15 cellular contexts compared by ENCODE assay signal in the genomic region with DNA sequence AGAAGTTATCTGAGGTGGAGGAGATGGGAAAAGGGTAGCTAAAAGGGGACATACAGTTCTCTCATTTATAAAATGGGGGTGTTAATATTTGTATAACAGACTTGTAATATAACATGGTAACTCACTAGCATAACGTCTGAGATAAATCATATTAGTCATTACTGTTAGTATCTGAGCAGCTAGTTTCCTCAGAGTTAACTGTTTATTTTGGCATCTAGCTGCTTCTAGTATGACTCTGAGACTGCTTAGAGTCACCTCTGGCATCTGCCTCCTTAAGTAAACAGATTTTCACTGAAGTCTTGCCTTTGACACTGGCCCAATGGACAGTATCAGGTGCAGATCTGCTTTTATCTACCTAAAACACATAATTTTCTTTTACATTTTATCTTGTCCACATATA. TPM values are rescaled to one million over a fixed set of nuclear protein-coding genes. Genes with fewer than 3 reads are reported as not detected.
DNase-seq lines count a peak whose midpoint lies in the region; ATAC-seq and TF ChIP-seq lines count a peak whose summit lies in the region.
"Had no signal": no experiment of that assay in that cellular context is flagged by ENCODE, and none has a peak within 500 bp of the region (broad histone marks: within the 10 kb centered on the region; RNA-seq: fewer than 3 reads in every experiment).

No MANE protein-coding gene starts in this region.

- CTCF ChIA-PET in RWPE1 (lab: Yijun Ruan, JAX) = no interaction called here

- H3K27me3 ChIP-seq in GM23248 (replicated peaks; ENCODE audit: insufficient read depth) (no peaks in the 10 kb centered on the region), fibroblast of lung (ENCODE audit: control insufficient read depth, insufficient read depth, low read length) (no peaks in the 10 kb centered on the region)
- H3K27me3 ChIP-seq: right lobe of liver had no signal

- peaks cover 1% of the 10 kb centered on the region for H3K4me1 Mint-ChIP-seq in activated T-helper 17 cell treated with anti-CD3 and anti-CD28 coated beads, Interleukin-2, amount 50 U/mL, for 72 hours
- H3K4me1 Mint-ChIP-seq: activated naive CD8-positive, alpha-beta T cell treated with anti-CD3 and anti-CD28 coated beads, Interleukin-2, amount 10 ng/mL, durations not matched to agents 7 days and 5 days had no signal

- no peaks in the 10 kb centered on the region for H3K27me3 Mint-ChIP-seq in activated T-helper 17 cell treated with anti-CD3 and anti-CD28 coated beads, Interleukin-2, amount 50 U/mL, for 72 hours
- H3K27me3 Mint-ChIP-seq: activated naive CD8-positive, alpha-beta T cell treated with anti-CD3 and anti-CD28 coated beads, Interleukin-2, amount 10 ng/mL, durations not matched to agents 7 days and 5 days; effector memory CD8-positive, alpha-beta T cell had no signal

- DNase-seq in GM23248 = peak; percentile 74
- peak; percentile 10 for DNase-seq in RWPE1 (ENCODE audit: low spot score)
- DNase-seq in fibroblast of lung (ENCODE audit: low read depth in 2 of 2) = peak; percentile 85 to 89
- peak; percentile 48 for DNase-seq in skeletal muscle cell (ENCODE audit: low read depth)
- no peak for DNase-seq in DMS 273 treated with DMSO at 0.1 percent for 48 hours (lab: John Stamatoyannopoulos, UW)
- DNase-seq: activated CD8-positive, alpha-beta memory T cell treated with anti-CD3 and anti-CD28 coated beads, Interleukin-2, amount 50 U/mL, for 4 hours; activated naive CD8-positive, alpha-beta T cell treated with anti-CD3 and anti-CD28 coated beads, Interleukin-2, amount 10 ng/mL, durations not matched to agents 7 days and 5 days; effector memory CD8-positive, alpha-beta T cell; MM.1S; NCI-H446; right lobe of liver had no signal

- in situ Hi-C loops in GM23248 (cut with MboI) = no loop called here

- 0 to 3% methylated on average over 1 of the region's 1 CpG for WGBS in GM23248 (ENCODE audit: low coverage in 1 of 2, low lambda C conversion rate in 2 of 2, missing lambda C conversion rate in 2 of 2), 2 experiments

- H3K4me3 ChIP-seq in GM23248 (no peak overlapping the region), fibroblast of lung (replicated peaks in 1 of 4; ENCODE audit: control extremely low read depth in 1 of 4, insufficient read depth in 1 of 4, low read depth in 3 of 4, low read length in 4 of 4) (no peak overlapping the region), skeletal muscle cell (ENCODE audit: low read depth, low read length) (no peak overlapping the region)
- H3K4me3 ChIP-seq: right lobe of liver, thoracic aorta had no signal

- H2AFZ ChIP-seq in GM23248 (no peak overlapping the region), fibroblast of lung (ENCODE audit: low read length) (no peak overlapping the region)

- H4K20me1 ChIP-seq in GM23248 (ENCODE audit: insufficient read depth) (no peaks in the 10 kb centered on the region), fibroblast of lung (ENCODE audit: control insufficient read depth, extremely low read depth, insufficient read depth, low read length) (no peaks in the 10 kb centered on the region)

- H3K36me3 Mint-ChIP-seq in activated T-helper 17 cell treated with anti-CD3 and anti-CD28 coated beads, Interleukin-2, amount 50 U/mL, for 72 hours (ENCODE audit: low read depth) = peaks cover 80% of the 10 kb centered on the region

- H3K4me2 ChIP-seq in GM23248 (ENCODE audit: unreplicated experiment) = no peak overlapping the region
- H3K4me2 ChIP-seq in fibroblast of lung (ENCODE audit: extremely low read depth, insufficient read depth, low read length) = no peak overlapping the region

- H3K9ac ChIP-seq in GM23248 (no peak overlapping the region), fibroblast of lung (ENCODE audit: insufficient read depth, low read length) (no peak overlapping the region)

- no peak for ATAC-seq in HG03045 (IDR thresholded peaks at IDR 0.05; ENCODE audit: unreplicated experiment)
- no peak for ATAC-seq in activated T-helper 17 cell treated with anti-CD3 and anti-CD28 coated beads, Interleukin-2, amount 50 U/mL, for 72 hours (replicated peaks)
- ATAC-seq in HG02798 (IDR thresholded peaks at IDR 0.05; ENCODE audit: poor library complexity, unreplicated experiment) = no peak
- ATAC-seq: effector memory CD8-positive, alpha-beta T cell; right lobe of liver had no signal

- H3K4me3 Mint-ChIP-seq in activated T-helper 17 cell treated with anti-CD3 and anti-CD28 coated beads, Interleukin-2, amount 50 U/mL, for 72 hours = no peak overlapping the region
- H3K4me3 Mint-ChIP-seq: activated naive CD8-positive, alpha-beta T cell treated with anti-CD3 and anti-CD28 coated beads, Interleukin-2, amount 10 ng/mL, durations not matched to agents 7 days and 5 days; effector memory CD8-positive, alpha-beta T cell had no signal

- H3K9me3 ChIP-seq in GM23248 (ENCODE audit: low read depth) = no peaks in the 10 kb centered on the region
- H3K9me3 ChIP-seq in fibroblast of lung (ENCODE audit: control insufficient read depth, insufficient read depth, low read depth, low read length) = no peaks in the 10 kb centered on the region
- H3K9me3 ChIP-seq: right lobe of liver, thoracic aorta had no signal

- H3K36me3 ChIP-seq in GM23248 (ENCODE audit: low read depth) = peaks cover 45% of the 10 kb centered on the region
- no peaks in the 10 kb centered on the region for H3K36me3 ChIP-seq in fibroblast of lung (ENCODE audit: control insufficient read depth, insufficient read depth, low read length)

- POLR2A ChIA-PET in RWPE1 (lab: Yijun Ruan, JAX; ENCODE audit: low non-redundant PET) = no interaction called here

- TF ChIP-seq CTCF in RWPE1 (conservative IDR thresholded peaks at IDR 0.05; ENCODE audit: low read depth) (no peak), fibroblast of lung (conservative IDR thresholded peaks at IDR 0.05 in 1 of 2, IDR thresholded peaks at IDR 0.05 in 1 of 2; ENCODE audit: low read depth in 1 of 2, low read length in 2 of 2) (no peak)

- no peaks in the 10 kb centered on the region for H3K9me2 ChIP-seq in GM23248 (ENCODE audit: insufficient read depth)

- H3K27ac Mint-ChIP-seq in activated T-helper 17 cell treated with anti-CD3 and anti-CD28 coated beads, Interleukin-2, amount 50 U/mL, for 72 hours = no peak overlapping the region
- H3K27ac Mint-ChIP-seq: activated naive CD8-positive, alpha-beta T cell treated with anti-CD3 and anti-CD28 coated beads, Interleukin-2, amount 10 ng/mL, durations not matched to agents 7 days and 5 days; effector memory CD8-positive, alpha-beta T cell had no signal

- H3F3A ChIP-seq in GM23248 (ENCODE audit: insufficient read depth) = no peaks in the 10 kb centered on the region

- H3K27ac ChIP-seq in GM23248 (no peak overlapping the region), RWPE1 (no peak overlapping the region), fibroblast of lung (ENCODE audit: insufficient read depth, low read length) (no peak overlapping the region)
- H3K27ac ChIP-seq: right lobe of liver, thoracic aorta had no signal

- peaks cover 11% of the 10 kb centered on the region for H3K9me3 Mint-ChIP-seq in activated T-helper 17 cell treated with anti-CD3 and anti-CD28 coated beads, Interleukin-2, amount 50 U/mL, for 72 hours

- no peaks in the 10 kb centered on the region for H3K4me1 ChIP-seq in GM23248 (ENCODE audit: insufficient read depth)
- no peaks in the 10 kb centered on the region for H3K4me1 ChIP-seq in fibroblast of lung (ENCODE audit: control insufficient read depth, extremely low read depth, insufficient read depth, low read length)
- H3K4me1 ChIP-seq: right lobe of liver had no signal

- H3K79me2 ChIP-seq in GM23248 (ENCODE audit: insufficient read depth) (no peaks in the 10 kb centered on the region), fibroblast of lung (ENCODE audit: control insufficient read depth, insufficient read depth, low read length) (no peaks in the 10 kb centered on the region)

RNA-seq across cellular contexts. Expression of a gene that starts 58.1 kb away (rescaled TPM):
- 61.7 and 69.5 TPM in 2 replicates for total RNA-seq in GM23248 (2014; rRNA removed; shearing (Covaris generic))
- 64.9 and 65.5 TPM in 2 replicates for polyA plus RNA-seq in GM23248 (2016; fragmentation: Nextera tagmentation; extraction: Ambion mirVana)
- 41.9 and 56.5 TPM in 2 replicates for total RNA-seq in fibroblast of lung
- polyA plus RNA-seq in fibroblast of lung = 56.3 and 65.2 TPM in 2 replicates
- 41.2 and 44.9 TPM in 2 replicates for polyA plus RNA-seq in fibroblast of lung (2012)
- 14.3 and 16.7 TPM in 2 replicates for polyA minus RNA-seq in fibroblast of lung (ENCODE audit: low replicate concordance)
- total RNA-seq in activated T-helper 17 cell treated with anti-CD3 and anti-CD28 coated beads, Interleukin-2, amount 50 U/mL, for 72 hours = 10 to 100 TPM; 45.6 to 45.7 TPM
